Comparison of ENCODE assay signal across 17 cellular contexts in the genomic region with DNA sequence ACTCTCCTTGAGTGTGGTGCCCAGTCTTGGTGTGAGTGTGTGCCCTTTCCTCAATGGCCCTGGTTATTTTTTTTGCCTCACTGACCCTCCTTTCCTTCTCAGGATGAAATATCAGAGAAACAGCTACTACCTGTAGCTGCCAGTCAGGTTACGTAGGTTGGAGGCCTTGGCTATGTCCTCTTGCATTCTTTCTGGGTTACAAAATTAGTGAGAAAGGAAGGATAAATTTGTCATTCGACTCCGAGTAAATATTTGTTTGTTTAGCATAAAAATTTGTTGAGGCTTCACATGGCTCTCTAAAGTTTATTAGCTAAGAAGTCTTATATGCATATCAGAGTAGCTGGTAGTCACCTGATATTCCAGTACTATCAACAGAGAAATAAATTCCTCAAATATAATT. TPM values are rescaled to one million over a fixed set of nuclear protein-coding genes. Genes with fewer than 3 reads are reported as not detected.
DNase-seq lines count a peak whose midpoint lies in the region; ATAC-seq and TF ChIP-seq lines count a peak whose summit lies in the region.
"Had no signal": no experiment of that assay in that cellular context is flagged by ENCODE, and none has a peak within 500 bp of the region (broad histone marks: within the 10 kb centered on the region; RNA-seq: fewer than 3 reads in every experiment).

No MANE protein-coding gene starts in this region.

- no peak overlapping the region for H3K4me2 ChIP-seq in IMR-90 (ENCODE audit: low read depth, low read length)
- peak overlapping the region; percentile 45 for H3K4me2 ChIP-seq in PC-9

- no peak overlapping the region for H2BK120ac ChIP-seq in IMR-90 (ENCODE audit: low read depth, low read length)

- H3K14ac ChIP-seq in IMR-90 (replicated peaks; ENCODE audit: low read depth, low read length) = no peak overlapping the region

- H3K9me2 ChIP-seq in PC-9 (ENCODE audit: insufficient read depth) = no peaks in the 10 kb centered on the region

- BruUV-seq in IMR-90 (replicated peaks; lab: Mats Ljungman, UMichigan) (no TSS peak), PC-9 (replicated peaks; lab: Mats Ljungman, UMichigan) (no TSS peak)

- peaks cover 16% of the 10 kb centered on the region; the same call in 1 of the 2 replicates for H3F3A ChIP-seq in PC-9 (ENCODE audit: insufficient read depth, low read depth)

- H4K8ac ChIP-seq in IMR-90 (ENCODE audit: low read depth in 2 of 2, low read length in 2 of 2) = no peak overlapping the region

- H2AK9ac ChIP-seq in IMR-90 (replicated peaks; ENCODE audit: low read depth, low read length, poor library complexity) = no peak overlapping the region

- peak overlapping the region; percentile 82 for H3K27ac Mint-ChIP-seq in endodermal cell

- H2AFZ ChIP-seq in IMR-90 (replicated peaks; ENCODE audit: low read length, poor library complexity) (no peak overlapping the region), PC-9 (no peak overlapping the region)
- H2AFZ ChIP-seq: GM23248 had no signal

- H4K20me1 ChIP-seq in IMR-90 (ENCODE audit: insufficient read depth, low read length) (no peaks in the 10 kb centered on the region), PC-9 (ENCODE audit: insufficient read depth) (no peaks in the 10 kb centered on the region)

- peaks cover 17 to 33% of the 10 kb centered on the region in 2 experiments for H3K79me1 ChIP-seq in IMR-90 (ENCODE audit: low read depth in 1 of 2, low read length in 2 of 2)

- TF ChIP-seq CTCF in IMR-90 (conservative IDR thresholded peaks at IDR 0.05; ENCODE audit: low read depth, low read length) (no peak), PC-9 (conservative IDR thresholded peaks at IDR 0.05) (no peak), endodermal cell (conservative IDR thresholded peaks at IDR 0.05) (no peak)

- H3K4ac ChIP-seq in IMR-90 (ENCODE audit: low read depth, low read length) = 0 out of 2 replicates have a peak overlapping the region, but pooled peaks have one; percentile 4

- no peak overlapping the region for H3K18ac ChIP-seq in IMR-90 (ENCODE audit: low read depth, low read length)

- H2AK5ac ChIP-seq in IMR-90 (ENCODE audit: low read depth, low read length) = no peak overlapping the region

- no peaks in the 10 kb centered on the region for H3K9me1 ChIP-seq in IMR-90 (ENCODE audit: insufficient read depth, low read length)

- H2BK15ac ChIP-seq in IMR-90 (ENCODE audit: low read depth, low read length) = no peak overlapping the region

- H3K23ac ChIP-seq in IMR-90 (ENCODE audit: low read depth, low read length) = peak overlapping the region; percentile 24; the same call in 1 of the 2 replicates

- H2BK20ac ChIP-seq in IMR-90 (ENCODE audit: low read depth, low read length) = no peak overlapping the region

- TF ChIP-seq RAD21 in IMR-90 (IDR thresholded peaks at IDR 0.05; ENCODE audit: low read length) = no peak

- H3K4me1 ChIP-seq in IMR-90 (ENCODE audit: control insufficient read depth, insufficient read depth, low read length) (peaks cover 3% of the 10 kb centered on the region; the same call in 1 of the 2 replicates), PC-9 (replicated peaks; ENCODE audit: insufficient read depth) (peaks cover 39% of the 10 kb centered on the region), endodermal cell (ENCODE audit: control insufficient read depth, insufficient read depth, low read length) (peaks cover 15% of the 10 kb centered on the region)

- H3K4me3 ChIP-seq in IMR-90 (ENCODE audit: insufficient read depth, low read depth, low read length) (no peak overlapping the region), PC-9 (no peak overlapping the region), endodermal cell (ENCODE audit: low read length) (peak overlapping the region; percentile 25)
- H3K4me3 ChIP-seq: GM23248 had no signal

- POLR2A ChIA-PET in IMR-90 (lab: Charles Lee; ENCODE audit: unreplicated experiment) (no interaction called here), PC-9 (lab: Charles Lee; ENCODE audit: unreplicated experiment) (no interaction called here)

- H3K27ac ChIP-seq in IMR-90 (ENCODE audit: insufficient read depth, low read length) (no peak overlapping the region), PC-9 (peak overlapping the region; percentile 35; the same call in 1 of the 2 replicates), endodermal cell (ENCODE audit: low read depth, low read length) (no peak overlapping the region)
- H3K27ac ChIP-seq: GM23248 had no signal

- H3K27me3 Mint-ChIP-seq in endodermal cell (ENCODE audit: insufficient read depth) = no peaks in the 10 kb centered on the region
- H3K27me3 Mint-ChIP-seq: CD4-positive, alpha-beta memory T cell had no signal

- H4K5ac ChIP-seq in IMR-90 (ENCODE audit: low read depth, low read length) = no peak overlapping the region

- H3K56ac ChIP-seq in IMR-90 (ENCODE audit: extremely low read depth, insufficient read depth, low read length) = no peak overlapping the region

- dilution Hi-C loops in IMR-90 (cut with HindIII; ENCODE audit: low sequenced_read_pairs, unreplicated experiment) = no loop called here

- peaks cover 17% of the 10 kb centered on the region for H3K36me3 Mint-ChIP-seq in endodermal cell (ENCODE audit: low read depth)

- no peaks in the 10 kb centered on the region for H3K27me3 ChIP-seq in IMR-90 (ENCODE audit: control insufficient read depth, insufficient read depth, low read length)
- no peaks in the 10 kb centered on the region for H3K27me3 ChIP-seq in PC-9 (ENCODE audit: insufficient read depth, low read depth)
- no peaks in the 10 kb centered on the region for H3K27me3 ChIP-seq in endodermal cell (ENCODE audit: control insufficient read depth, insufficient read depth, low read length, poor library complexity, severe bottlenecking)

- DNase-seq in IMR-90 (no peak), PC-9 (peak in 1 of 2 experiments; percentile 52), endodermal cell (no peak), superior temporal gyrus (ENCODE audit: extremely low spot score) (peak; percentile 8), left cardiac atrium (no peak)
- DNase-seq in stimulated activated CD4-positive, alpha-beta T cell treated with anti-CD3 and anti-CD28 coated beads, Interleukin-2, amount 100 ng/mL, for 48 hours = no peak
- DNase-seq: C1 segment of cervical spinal cord; Calu3; CD4-positive, alpha-beta memory T cell; COR-L47; DMS53; DMS79 treated with DMSO at 0.1 percent for 48 hours; GF-D8; GM23248; HCEC 1CT had no signal

- WGBS in IMR-90 (ENCODE audit: extremely low coverage in 2 of 2, insufficient read length in 1 of 2), 2 experiments = no CpG with 5 or more reads among the region's 3 CpGs
- 97% methylated on average over 3 of the region's 3 CpGs; no CpG with 5 or more reads in 1 of the 2 experiments for WGBS in endodermal cell (ENCODE audit: insufficient coverage in 1 of 2, insufficient read length in 1 of 2), 2 experiments

- no peak overlapping the region for H4K91ac ChIP-seq in IMR-90 (ENCODE audit: insufficient read depth, low read depth, low read length)

- peaks cover 20% of the 10 kb centered on the region for H3K4me1 Mint-ChIP-seq in endodermal cell

- H3K79me2 ChIP-seq in PC-9 (ENCODE audit: low read depth) = peaks cover 62% of the 10 kb centered on the region

- H3K9me3 Mint-ChIP-seq in endodermal cell = no peaks in the 10 kb centered on the region
- H3K9me3 Mint-ChIP-seq: CD4-positive, alpha-beta memory T cell had no signal

- H3K9ac ChIP-seq in IMR-90 (ENCODE audit: low read depth, low read length) = no peak overlapping the region
- no peak overlapping the region for H3K9ac ChIP-seq in endodermal cell (ENCODE audit: extremely low read depth, low read length, poor library complexity, severe bottlenecking)
- H3K9ac ChIP-seq: GM23248 had no signal

- in situ Hi-C loops in IMR-90 (cut with MboI; ENCODE audit: low sequenced_read_pairs) = no loop called here

- CTCF ChIA-PET in IMR-90 (lab: Yijun Ruan, JAX) = interaction anchor here (0.7 to 1.3 kb wide), 2 partner anchors 41 to 49 kb away, joined by 3 read pairs; no protein-coding TSS in a partner anchor
- CTCF ChIA-PET in PC-9 (lab: Charles Lee) = no interaction called here

- H3K9me3 ChIP-seq in IMR-90 (ENCODE audit: control insufficient read depth, insufficient read depth, low read length) (no peaks in the 10 kb centered on the region), PC-9 (ENCODE audit: insufficient read depth, low read depth) (no peaks in the 10 kb centered on the region), endodermal cell (ENCODE audit: control insufficient read depth, low read length) (no peaks in the 10 kb centered on the region)

- TF ChIP-seq POLR2A in IMR-90 (IDR thresholded peaks at IDR 0.05; ENCODE audit: low read depth, low read length) = no peak

- no peak for ATAC-seq in IMR-90 (ENCODE audit: low read depth)
- no peak for ATAC-seq in GM19395 (IDR thresholded peaks at IDR 0.05; ENCODE audit: unreplicated experiment)
- no peak for ATAC-seq in left cardiac atrium
- ATAC-seq in HG02885 (IDR thresholded peaks at IDR 0.05; ENCODE audit: poor library complexity, unreplicated experiment) = no peak

- intact Hi-C loops in IMR-90 (cut with micrococcal nuclease) = no loop called here
- intact Hi-C loops in PC-9 (cut with micrococcal nuclease; ENCODE audit: unreplicated experiment) = no loop called here
- intact Hi-C loops in left cardiac atrium (cut with DNase I) = no loop called here

- H3K36me3 ChIP-seq in IMR-90 (ENCODE audit: control insufficient read depth, insufficient read depth, low read length) (peaks cover 6% of the 10 kb centered on the region), PC-9 (ENCODE audit: low read depth) (peaks cover 38% of the 10 kb centered on the region), endodermal cell (ENCODE audit: control insufficient read depth, insufficient read depth, low read length) (peaks cover 18% of the 10 kb centered on the region)

- H2BK5ac ChIP-seq in IMR-90 (ENCODE audit: low read depth, low read length, poor library complexity, severe bottlenecking) = no peak overlapping the region

- H3K4me3 Mint-ChIP-seq in endodermal cell = no peak overlapping the region
- H3K4me3 Mint-ChIP-seq: CD4-positive, alpha-beta memory T cell had no signal

TF ChIP-seq in IMR-90, 13 proteins besides CTCF, POLR2A, EP300 and RAD21:
- TF ChIP-seq MAZ (IDR thresholded peaks at IDR 0.05; ENCODE audit: borderline replicate concordance, low read depth, low read length) (no peak), RFX5 (IDR thresholded peaks at IDR 0.05; ENCODE audit: low read depth, low read length) (no peak)

RNA-seq across cellular contexts. Expression of a gene that starts 15.4 kb away (rescaled TPM):
- total RNA-seq in IMR-90 (2012; rRNA removed) = 21.3 and 22.2 TPM in 2 replicates
- polyA plus RNA-seq in IMR-90 (2012; rRNA removed) = 10.4 and 11.1 TPM in 2 replicates
- 4.7 and 7.4 TPM in 2 replicates for polyA plus RNA-seq in IMR-90 (2012; cell fraction: cytosol; rRNA removed)
- polyA plus RNA-seq in IMR-90 (2012; cell fraction: nucleus; rRNA removed; ENCODE audit: low replicate concordance) = 3.5 and 7.0 TPM in 2 replicates
- 21.0 and 28.4 TPM in 2 replicates for total RNA-seq in PC-9 (2021)
- 10 to 100 TPM; 13.2 to 18.9 TPM for total RNA-seq in endodermal cell
- 27.6 TPM for polyA plus RNA-seq in endodermal cell (2013, experiment 1 of 2)
- polyA plus RNA-seq in endodermal cell (2013, experiment 2 of 2) = 21.8 TPM
- 1 to 10 TPM; 3.4 to 5.0 TPM for total RNA-seq in left cardiac atrium
